In genomic region chr18:63606526-63606925, GRCh38 we compare ENCODE assay signal across 26 cellular contexts. TPM values are rescaled to one million over a fixed set of nuclear protein-coding genes. Genes with fewer than 3 reads are reported as not detected.
"Had no signal": no experiment of that assay in that cellular context is flagged by ENCODE, and none has a peak within 500 bp of the region (broad histone marks: within the 10 kb centered on the region; RNA-seq: fewer than 3 reads in every experiment).

No MANE protein-coding gene starts in this region.

- H3K9me3 ChIP-seq: esophagus squamous epithelium, left lung, sigmoid colon, thyroid gland, uterus had no signal

- ATAC-seq: activated CD4-positive, alpha-beta T cell treated with anti-CD3 and anti-CD28 coated beads for 36 hours; foreskin keratinocyte; left lung; stimulated activated naive B cell treated with anti-CD40 and anti-IgM and Interleukin-4, amounts not matched to agents 10 μg/mL and 1 μg/mL and 100 μg/mL, for 72 hours had no signal

- H3K27ac ChIP-seq: cardiac muscle cell, foreskin keratinocyte, left lung, thyroid gland, uterus had no signal

- FAIRE-seq: endothelial cell of umbilical vein, islet of Langerhans, TTC549 had no signal

- H3K4me1 Mint-ChIP-seq: activated CD4-positive, alpha-beta T cell treated with anti-CD3 and anti-CD28 coated beads for 36 hours; nephron progenitor cell; stimulated activated naive B cell treated with anti-CD40 and anti-IgM and Interleukin-4, amounts not matched to agents 10 μg/mL and 1 μg/mL and 100 μg/mL, for 72 hours had no signal

- H3K36me3 ChIP-seq: cardiac muscle cell, esophagus squamous epithelium, left lung, sigmoid colon, thyroid gland, uterus had no signal

- H3K27me3 ChIP-seq: cardiac muscle cell, esophagus squamous epithelium, foreskin keratinocyte, left lung, sigmoid colon, thyroid gland, uterus had no signal

- H3K4me1 ChIP-seq: left lung, thyroid gland, uterus had no signal

- H3K36me3 Mint-ChIP-seq: activated naive CD8-positive, alpha-beta T cell; stimulated activated naive B cell treated with anti-CD40 and anti-IgM and Interleukin-4, amounts not matched to agents 10 μg/mL and 1 μg/mL and 100 μg/mL, for 72 hours had no signal

- H3K27ac Mint-ChIP-seq: activated CD4-positive, alpha-beta T cell treated with anti-CD3 and anti-CD28 coated beads for 36 hours; activated naive CD8-positive, alpha-beta T cell; nephron progenitor cell; stimulated activated naive B cell treated with anti-CD40 and anti-IgM and Interleukin-4, amounts not matched to agents 10 μg/mL and 1 μg/mL and 100 μg/mL, for 72 hours; T-helper 2 cell treated with Interferon-gamma antibody and Interleukin-4, amounts not matched to agents 5 μg/mL and 100 μg/mL, for 36 hours had no signal

- DNase-seq: activated CD4-positive, alpha-beta T cell treated with anti-CD3 and anti-CD28 coated beads for 36 hours; activated CD4-positive, alpha-beta T cell treated with anti-CD3 and anti-CD28 coated beads, Interleukin-2, amount 50 U/mL, for 48 hours; amygdala; dermis blood vessel endothelial cell; effector memory CD4-positive, alpha-beta T cell; esophagus squamous epithelium; foreskin keratinocyte; glutamatergic neuron; hippocampal formation; left lung; mammary epithelial cell; nephron progenitor cell; nucleus accumbens; sigmoid colon; stimulated activated CD4-positive, alpha-beta T cell treated with anti-CD3 and anti-CD28 coated beads, Interleukin-4, amount 100 ng/mL, for 4 hours; stimulated activated naive B cell treated with anti-CD40 and anti-IgM and Interleukin-4, amounts not matched to agents 10 μg/mL and 1 μg/mL and 100 μg/mL, for 72 hours; thyroid gland; uterus had no signal

- H3K9me3 Mint-ChIP-seq: nephron progenitor cell; stimulated activated naive B cell treated with anti-CD40 and anti-IgM and Interleukin-4, amounts not matched to agents 10 μg/mL and 1 μg/mL and 100 μg/mL, for 72 hours; T-helper 2 cell treated with Interferon-gamma antibody and Interleukin-4, amounts not matched to agents 5 μg/mL and 100 μg/mL, for 36 hours had no signal

- H3K4me3 Mint-ChIP-seq: activated CD4-positive, alpha-beta T cell treated with anti-CD3 and anti-CD28 coated beads for 36 hours; activated naive CD8-positive, alpha-beta T cell; nephron progenitor cell; stimulated activated naive B cell treated with anti-CD40 and anti-IgM and Interleukin-4, amounts not matched to agents 10 μg/mL and 1 μg/mL and 100 μg/mL, for 72 hours; T-helper 2 cell treated with Interferon-gamma antibody and Interleukin-4, amounts not matched to agents 5 μg/mL and 100 μg/mL, for 36 hours had no signal

- H3K4me3 ChIP-seq: cardiac muscle cell, esophagus squamous epithelium, left lung, sigmoid colon, thyroid gland, uterus had no signal

RNA-seq across cellular contexts. Expression of gene SERPINB13, which starts 19.4 kb away (rescaled TPM):
- total RNA-seq: activated CD4-positive, alpha-beta T cell treated with anti-CD3 and anti-CD28 coated beads for 36 hours; cardiac muscle cell; chondrocyte; dermis blood vessel endothelial cell; endothelial cell of umbilical vein; left lung; myocyte; sigmoid colon; thyroid gland; uterus had no signal

RNA-seq across cellular contexts. Expression of gene SERPINB4, which starts 37.5 kb away (rescaled TPM):
- total RNA-seq: activated CD4-positive, alpha-beta T cell treated with anti-CD3 and anti-CD28 coated beads for 36 hours; cardiac muscle cell; chondrocyte; dermis blood vessel endothelial cell; endothelial cell of umbilical vein; foreskin keratinocyte; myocyte; sigmoid colon; thyroid gland; uterus had no signal

RNA-seq across cellular contexts. Expression of gene SERPINB3, which starts 55.2 kb away (rescaled TPM):
- total RNA-seq: activated CD4-positive, alpha-beta T cell treated with anti-CD3 and anti-CD28 coated beads for 36 hours; cardiac muscle cell; chondrocyte; endothelial cell of umbilical vein; left lung; myocyte; sigmoid colon; thyroid gland; uterus had no signal
